Comparison of ENCODE assay signal across 9 cellular contexts in the genomic region with DNA sequence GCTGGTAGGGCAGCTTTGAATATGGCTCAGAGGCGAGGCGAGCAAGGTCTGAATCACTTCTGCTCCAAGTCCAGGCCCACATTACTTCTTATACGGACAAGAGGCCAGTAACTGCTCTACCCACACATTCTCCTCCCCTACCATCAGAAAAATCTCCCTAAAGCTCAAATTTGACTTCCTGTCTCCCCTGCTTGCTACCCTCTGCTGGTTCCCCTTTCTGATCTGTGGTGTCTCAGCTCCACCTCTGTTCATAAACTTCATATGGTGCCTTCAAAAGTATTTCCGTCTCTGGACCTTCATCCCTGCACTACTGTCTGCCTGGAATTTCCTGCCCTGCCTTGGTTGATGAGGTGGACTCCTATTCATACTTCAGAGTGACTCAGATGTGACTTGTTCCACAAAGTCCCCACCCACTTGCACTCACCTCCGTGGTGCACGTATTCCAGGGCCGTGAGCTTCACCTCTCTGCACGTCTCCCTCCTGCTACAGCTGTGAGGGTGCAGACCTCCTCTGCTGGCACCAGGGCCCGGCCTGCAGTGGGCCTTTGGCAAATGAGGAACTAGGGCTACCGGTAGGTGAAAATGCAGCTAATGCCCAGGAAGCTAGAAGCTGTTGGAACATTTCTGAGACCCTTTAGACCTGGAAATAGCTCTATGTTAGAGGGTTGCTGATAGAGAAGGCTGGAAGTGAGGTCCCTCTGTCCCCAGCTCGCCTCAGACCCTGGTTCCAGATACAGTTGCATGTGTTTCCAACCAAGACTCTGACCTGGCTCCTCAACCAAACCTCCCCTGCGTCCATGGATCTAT.
DNase-seq lines count a peak whose midpoint lies in the region; ATAC-seq, FAIRE-seq and TF ChIP-seq lines count a peak whose summit lies in the region.
"Had no signal": no experiment of that assay in that cellular context is flagged by ENCODE, and none has a peak within 500 bp of the region (broad histone marks: within the 10 kb centered on the region; RNA-seq: fewer than 3 reads in every experiment).

No MANE protein-coding gene starts in this region.

- peak; percentile 17 for FAIRE-seq in G401.6 (lab: Jason Lieb, UNC)

- peak; percentile 85; the same call in 1 of the 2 replicates for TF ChIP-seq EP300 in Ishikawa (IDR thresholded peaks at IDR 0.05; ENCODE audit: borderline replicate concordance)

- peaks cover 4% of the 10 kb centered on the region for H3K36me3 ChIP-seq in effector memory CD4-positive, alpha-beta T cell (ENCODE audit: control insufficient read depth, insufficient read depth, low read length)
- H3K36me3 ChIP-seq: tibial artery had no signal

- 0 out of 2 replicates have a peak, but pooled peaks have one; percentile 17 for TF ChIP-seq RAD21 in Ishikawa (IDR thresholded peaks at IDR 0.05; ENCODE audit: low read depth)

- peak; percentile 58 for DNase-seq in activated CD4-positive, CD25-positive, alpha-beta regulatory T cell treated with anti-CD3 and anti-CD28 coated beads, Interleukin-2, amount 50 U/mL, for 72 hours
- peak in 2 of 3 donors; percentile 17 to 44 for DNase-seq in effector memory CD4-positive, alpha-beta T cell
- DNase-seq in stimulated activated CD4-positive, alpha-beta T cell treated with anti-CD3 and anti-CD28 coated beads, Interleukin-12 subunit alpha, Interleukin-12 subunit beta, amount 100 ng/mL, for 4 hours: peak; percentile 63
- no peak for DNase-seq in NCI-H2227 (lab: John Stamatoyannopoulos, UW; ENCODE audit: unreplicated experiment)
- DNase-seq in NCI-H2029 (lab: John Stamatoyannopoulos, UW): no peak

- H3K9me3 ChIP-seq in effector memory CD4-positive, alpha-beta T cell (ENCODE audit: control insufficient read depth, low read length): no peaks in the 10 kb centered on the region
- H3K9me3 ChIP-seq: tibial artery had no signal

- peak; percentile 70 for ATAC-seq in GM21723 (IDR thresholded peaks at IDR 0.05; ENCODE audit: unreplicated experiment)

- H3K4me3 ChIP-seq in effector memory CD4-positive, alpha-beta T cell (ENCODE audit: insufficient read depth, low read depth, low read length, poor library complexity, severe bottlenecking): peak overlapping the region; percentile 36
- H3K4me3 ChIP-seq: tibial artery had no signal

- H3K27me3 ChIP-seq in effector memory CD4-positive, alpha-beta T cell (replicated peaks; ENCODE audit: control insufficient read depth, insufficient read depth, low read length, poor library complexity, severe bottlenecking): no peaks in the 10 kb centered on the region
- H3K27me3 ChIP-seq: tibial artery had no signal

- peaks cover 13% of the 10 kb centered on the region for H3K4me1 ChIP-seq in effector memory CD4-positive, alpha-beta T cell (ENCODE audit: control insufficient read depth, insufficient read depth, low read length, poor library complexity, severe bottlenecking)
- H3K4me1 ChIP-seq: tibial artery had no signal

- peak overlapping the region; percentile 67 for H3K27ac ChIP-seq in effector memory CD4-positive, alpha-beta T cell (ENCODE audit: insufficient read depth, low read length, poor library complexity, severe bottlenecking)
- H3K27ac ChIP-seq: tibial artery had no signal

TF ChIP-seq in Ishikawa, 13 proteins besides CTCF, POLR2A, EP300 and RAD21:
- no peak for TF ChIP-seq FOXM1 (IDR thresholded peaks at IDR 0.05; ENCODE audit: borderline replicate concordance, low read depth)
- peak; percentile 76; the same call in 1 of the 2 replicates for TF ChIP-seq TCF12 (IDR thresholded peaks at IDR 0.05; ENCODE audit: low read depth)
- peak; percentile 31; the same call in 1 of the 2 replicates for TF ChIP-seq TAF1 (IDR thresholded peaks at IDR 0.05; ENCODE audit: low read depth)
- no peak for TF ChIP-seq CEBPB (IDR thresholded peaks at IDR 0.05)
- no peak for TF ChIP-seq ZBTB7A (IDR thresholded peaks at IDR 0.05; ENCODE audit: low read depth)
- no peak for TF ChIP-seq YY1 (IDR thresholded peaks at IDR 0.05; ENCODE audit: low read depth)
- peak; percentile 90 for TF ChIP-seq TEAD4 (IDR thresholded peaks at IDR 0.05)
- 0 out of 2 replicates have a peak, but pooled peaks have one; percentile 25 for TF ChIP-seq NFIC (IDR thresholded peaks at IDR 0.05)
- TF ChIP-seq, protein P1, sequence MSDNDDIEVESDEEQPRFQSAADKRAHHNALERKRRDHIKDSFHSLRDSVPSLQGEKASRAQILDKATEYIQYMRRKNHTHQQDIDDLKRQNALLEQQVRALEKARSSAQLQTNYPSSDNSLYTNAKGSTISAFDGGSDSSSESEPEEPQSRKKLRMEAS (IDR thresholded peaks at IDR 0.05): peak; percentile 81
- TF ChIP-seq, protein P2, sequence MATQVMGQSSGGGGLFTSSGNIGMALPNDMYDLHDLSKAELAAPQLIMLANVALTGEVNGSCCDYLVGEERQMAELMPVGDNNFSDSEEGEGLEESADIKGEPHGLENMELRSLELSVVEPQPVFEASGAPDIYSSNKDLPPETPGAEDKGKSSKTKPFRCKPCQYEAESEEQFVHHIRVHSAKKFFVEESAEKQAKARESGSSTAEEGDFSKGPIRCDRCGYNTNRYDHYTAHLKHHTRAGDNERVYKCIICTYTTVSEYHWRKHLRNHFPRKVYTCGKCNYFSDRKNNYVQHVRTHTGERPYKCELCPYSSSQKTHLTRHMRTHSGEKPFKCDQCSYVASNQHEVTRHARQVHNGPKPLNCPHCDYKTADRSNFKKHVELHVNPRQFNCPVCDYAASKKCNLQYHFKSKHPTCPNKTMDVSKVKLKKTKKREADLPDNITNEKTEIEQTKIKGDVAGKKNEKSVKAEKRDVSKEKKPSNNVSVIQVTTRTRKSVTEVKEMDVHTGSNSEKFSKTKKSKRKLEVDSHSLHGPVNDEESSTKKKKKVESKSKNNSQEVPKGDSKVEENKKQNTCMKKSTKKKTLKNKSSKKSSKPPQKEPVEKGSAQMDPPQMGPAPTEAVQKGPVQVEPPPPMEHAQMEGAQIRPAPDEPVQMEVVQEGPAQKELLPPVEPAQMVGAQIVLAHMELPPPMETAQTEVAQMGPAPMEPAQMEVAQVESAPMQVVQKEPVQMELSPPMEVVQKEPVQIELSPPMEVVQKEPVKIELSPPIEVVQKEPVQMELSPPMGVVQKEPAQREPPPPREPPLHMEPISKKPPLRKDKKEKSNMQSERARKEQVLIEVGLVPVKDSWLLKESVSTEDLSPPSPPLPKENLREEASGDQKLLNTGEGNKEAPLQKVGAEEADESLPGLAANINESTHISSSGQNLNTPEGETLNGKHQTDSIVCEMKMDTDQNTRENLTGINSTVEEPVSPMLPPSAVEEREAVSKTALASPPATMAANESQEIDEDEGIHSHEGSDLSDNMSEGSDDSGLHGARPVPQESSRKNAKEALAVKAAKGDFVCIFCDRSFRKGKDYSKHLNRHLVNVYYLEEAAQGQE (IDR thresholded peaks at IDR 0.05; ENCODE audit: low read depth): no peak
- no peak for TF ChIP-seq EGR1 (IDR thresholded peaks at IDR 0.05)
- TF ChIP-seq, protein P3, sequence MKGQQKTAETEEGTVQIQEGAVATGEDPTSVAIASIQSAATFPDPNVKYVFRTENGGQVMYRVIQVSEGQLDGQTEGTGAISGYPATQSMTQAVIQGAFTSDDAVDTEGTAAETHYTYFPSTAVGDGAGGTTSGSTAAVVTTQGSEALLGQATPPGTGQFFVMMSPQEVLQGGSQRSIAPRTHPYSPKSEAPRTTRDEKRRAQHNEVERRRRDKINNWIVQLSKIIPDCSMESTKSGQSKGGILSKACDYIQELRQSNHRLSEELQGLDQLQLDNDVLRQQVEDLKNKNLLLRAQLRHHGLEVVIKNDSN (IDR thresholded peaks at IDR 0.05): no peak
- TF ChIP-seq CREB1 (IDR thresholded peaks at IDR 0.05; ENCODE audit: low read depth): no peak

Comparison
In these comparisons a context has a peak if more than half of its experiments do, and no peak if none do; other contexts are left out.
1. DNase-seq: peak in activated CD4-positive, CD25-positive, alpha-beta regulatory T cell treated with anti-CD3 and anti-CD28 coated beads, Interleukin-2, amount 50 U/mL, for 72 hours (single experiment), effector memory CD4-positive, alpha-beta T cell (2 of 3) and stimulated activated CD4-positive, alpha-beta T cell treated with anti-CD3 and anti-CD28 coated beads, Interleukin-12 subunit alpha, Interleukin-12 subunit beta, amount 100 ng/mL, for 4 hours (single experiment); none in NCI-H2227 (single experiment) and NCI-H2029 (single experiment).